Comparison of ENCODE assay signal across 1 cellular context in the genomic region with DNA sequence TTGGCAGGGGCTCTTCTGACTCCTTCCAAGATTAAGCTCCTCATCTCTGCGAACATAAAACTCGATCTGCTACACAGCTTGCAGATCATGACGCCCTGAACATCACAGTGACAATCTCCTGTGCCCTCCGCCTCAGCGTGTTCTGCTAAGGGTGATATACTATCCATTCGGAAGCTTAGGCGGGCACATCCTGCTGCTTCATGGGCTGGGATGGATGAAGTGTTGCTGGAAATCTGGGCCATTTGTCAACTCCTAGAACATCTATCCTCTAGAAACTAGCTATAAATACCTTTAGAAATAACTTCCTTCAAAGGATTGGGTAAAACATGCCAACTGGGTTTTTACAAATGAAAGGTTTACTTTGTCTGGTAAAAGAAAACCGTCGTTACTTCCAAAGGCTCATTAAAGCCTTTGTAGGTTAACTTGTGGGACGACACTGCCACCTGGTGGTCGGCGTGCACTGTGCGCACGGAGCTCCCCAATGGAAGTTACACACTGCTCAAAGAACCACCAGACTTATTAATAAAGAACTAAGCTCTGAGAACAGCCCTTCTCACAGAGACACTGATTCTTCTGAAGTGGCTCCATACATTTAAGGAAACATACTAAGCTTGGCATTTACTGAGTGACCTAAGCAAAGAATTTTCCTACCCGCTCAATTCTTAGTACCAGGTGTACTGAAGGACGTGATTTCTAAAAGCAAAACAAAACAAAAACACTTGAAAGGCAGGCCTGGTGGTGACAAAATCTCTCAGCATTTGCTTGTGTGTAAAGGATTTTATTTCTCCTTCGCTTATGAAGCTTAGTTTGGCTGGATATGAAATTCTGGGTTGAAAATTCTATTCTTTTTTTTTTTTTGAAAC.
TF ChIP-seq lines count a peak whose summit lies in the region.

No MANE protein-coding gene starts in this region.

TF ChIP-seq in HepG2, 621 proteins besides CTCF, POLR2A, EP300 and RAD21 (continues in another document):
- TF ChIP-seq, protein P1, sequence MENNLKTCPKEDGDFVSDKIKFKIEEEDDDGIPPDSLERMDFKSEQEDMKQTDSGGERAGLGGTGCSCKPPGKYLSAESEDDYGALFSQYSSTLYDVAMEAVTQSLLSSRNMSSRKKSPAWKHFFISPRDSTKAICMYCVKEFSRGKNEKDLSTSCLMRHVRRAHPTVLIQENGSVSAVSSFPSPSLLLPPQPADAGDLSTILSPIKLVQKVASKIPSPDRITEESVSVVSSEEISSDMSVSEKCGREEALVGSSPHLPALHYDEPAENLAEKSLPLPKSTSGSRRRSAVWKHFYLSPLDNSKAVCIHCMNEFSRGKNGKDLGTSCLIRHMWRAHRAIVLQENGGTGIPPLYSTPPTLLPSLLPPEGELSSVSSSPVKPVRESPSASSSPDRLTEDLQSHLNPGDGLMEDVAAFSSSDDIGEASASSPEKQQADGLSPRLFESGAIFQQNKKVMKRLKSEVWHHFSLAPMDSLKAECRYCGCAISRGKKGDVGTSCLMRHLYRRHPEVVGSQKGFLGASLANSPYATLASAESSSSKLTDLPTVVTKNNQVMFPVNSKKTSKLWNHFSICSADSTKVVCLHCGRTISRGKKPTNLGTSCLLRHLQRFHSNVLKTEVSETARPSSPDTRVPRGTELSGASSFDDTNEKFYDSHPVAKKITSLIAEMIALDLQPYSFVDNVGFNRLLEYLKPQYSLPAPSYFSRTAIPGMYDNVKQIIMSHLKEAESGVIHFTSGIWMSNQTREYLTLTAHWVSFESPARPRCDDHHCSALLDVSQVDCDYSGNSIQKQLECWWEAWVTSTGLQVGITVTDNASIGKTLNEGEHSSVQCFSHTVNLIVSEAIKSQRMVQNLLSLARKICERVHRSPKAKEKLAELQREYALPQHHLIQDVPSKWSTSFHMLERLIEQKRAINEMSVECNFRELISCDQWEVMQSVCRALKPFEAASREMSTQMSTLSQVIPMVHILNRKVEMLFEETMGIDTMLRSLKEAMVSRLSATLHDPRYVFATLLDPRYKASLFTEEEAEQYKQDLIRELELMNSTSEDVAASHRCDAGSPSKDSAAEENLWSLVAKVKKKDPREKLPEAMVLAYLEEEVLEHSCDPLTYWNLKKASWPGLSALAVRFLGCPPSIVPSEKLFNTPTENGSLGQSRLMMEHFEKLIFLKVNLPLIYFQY (CRISPR knock-in tag; IDR thresholded peaks at IDR 0.05; ENCODE audit: borderline replicate concordance) = no peak
- TF ChIP-seq SMARCC2 (IDR thresholded peaks at IDR 0.05) (no peak), ZNF230 (CRISPR knock-in tag; IDR thresholded peaks at IDR 0.05) (no peak), ZNF331 (CRISPR knock-in tag; IDR thresholded peaks at IDR 0.05) (no peak), HNF4G (IDR thresholded peaks at IDR 0.05; ENCODE audit: borderline replicate concordance, low read depth, low read length) (no peak), HNF4G (CRISPR knock-in tag; IDR thresholded peaks at IDR 0.05; ENCODE audit: borderline replicate concordance, low read depth) (no peak), ZNF253 (CRISPR knock-in tag; IDR thresholded peaks at IDR 0.05; ENCODE audit: borderline replicate concordance) (no peak), TSC22D2 (CRISPR knock-in tag; IDR thresholded peaks at IDR 0.05; ENCODE audit: borderline replicate concordance) (no peak), CBX2 (IDR thresholded peaks at IDR 0.05; ENCODE audit: low read depth, low read length) (no peak), CBX2 (CRISPR knock-in tag; IDR thresholded peaks at IDR 0.05; ENCODE audit: low read depth) (no peak), IRF2 (CRISPR knock-in tag; IDR thresholded peaks at IDR 0.05) (0 out of 2 replicates have a peak, but pooled peaks have one; percentile 18), KAT8 (CRISPR knock-in tag; IDR thresholded peaks at IDR 0.05) (no peak), RFX5 (IDR thresholded peaks at IDR 0.05; ENCODE audit: low read depth, low read length) (no peak), KAT7 (CRISPR knock-in tag; IDR thresholded peaks at IDR 0.05; ENCODE audit: borderline replicate concordance) (no peak), KDM5A (IDR thresholded peaks at IDR 0.05; ENCODE audit: borderline replicate concordance, low read length) (no peak), ASH2L (IDR thresholded peaks at IDR 0.05; ENCODE audit: insufficient read length, low read depth, low read length) (peak; percentile 31), ZNF550 (CRISPR knock-in tag; IDR thresholded peaks at IDR 0.05; ENCODE audit: borderline replicate concordance) (no peak), TRIM24 (CRISPR knock-in tag; IDR thresholded peaks at IDR 0.05) (no peak)
- TF ChIP-seq, protein P2, sequence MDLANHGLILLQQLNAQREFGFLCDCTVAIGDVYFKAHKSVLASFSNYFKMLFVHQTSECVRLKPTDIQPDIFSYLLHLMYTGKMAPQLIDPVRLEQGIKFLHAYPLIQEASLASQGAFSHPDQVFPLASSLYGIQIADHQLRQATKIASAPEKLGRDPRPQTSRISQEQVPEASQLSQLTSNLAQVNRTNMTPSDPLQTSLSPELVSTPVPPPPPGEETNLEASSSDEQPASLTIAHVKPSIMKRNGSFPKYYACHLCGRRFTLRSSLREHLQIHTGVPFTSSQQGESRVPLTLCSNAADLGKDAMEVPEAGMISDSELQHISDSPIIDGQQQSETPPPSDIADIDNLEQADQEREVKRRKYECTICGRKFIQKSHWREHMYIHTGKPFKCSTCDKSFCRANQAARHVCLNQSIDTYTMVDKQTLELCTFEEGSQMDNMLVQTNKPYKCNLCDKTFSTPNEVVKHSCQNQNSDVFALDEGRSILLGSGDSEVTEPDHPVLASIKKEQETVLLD (CRISPR knock-in tag; IDR thresholded peaks at IDR 0.05; ENCODE audit: low read depth) = no peak
- TF ChIP-seq, protein P3, sequence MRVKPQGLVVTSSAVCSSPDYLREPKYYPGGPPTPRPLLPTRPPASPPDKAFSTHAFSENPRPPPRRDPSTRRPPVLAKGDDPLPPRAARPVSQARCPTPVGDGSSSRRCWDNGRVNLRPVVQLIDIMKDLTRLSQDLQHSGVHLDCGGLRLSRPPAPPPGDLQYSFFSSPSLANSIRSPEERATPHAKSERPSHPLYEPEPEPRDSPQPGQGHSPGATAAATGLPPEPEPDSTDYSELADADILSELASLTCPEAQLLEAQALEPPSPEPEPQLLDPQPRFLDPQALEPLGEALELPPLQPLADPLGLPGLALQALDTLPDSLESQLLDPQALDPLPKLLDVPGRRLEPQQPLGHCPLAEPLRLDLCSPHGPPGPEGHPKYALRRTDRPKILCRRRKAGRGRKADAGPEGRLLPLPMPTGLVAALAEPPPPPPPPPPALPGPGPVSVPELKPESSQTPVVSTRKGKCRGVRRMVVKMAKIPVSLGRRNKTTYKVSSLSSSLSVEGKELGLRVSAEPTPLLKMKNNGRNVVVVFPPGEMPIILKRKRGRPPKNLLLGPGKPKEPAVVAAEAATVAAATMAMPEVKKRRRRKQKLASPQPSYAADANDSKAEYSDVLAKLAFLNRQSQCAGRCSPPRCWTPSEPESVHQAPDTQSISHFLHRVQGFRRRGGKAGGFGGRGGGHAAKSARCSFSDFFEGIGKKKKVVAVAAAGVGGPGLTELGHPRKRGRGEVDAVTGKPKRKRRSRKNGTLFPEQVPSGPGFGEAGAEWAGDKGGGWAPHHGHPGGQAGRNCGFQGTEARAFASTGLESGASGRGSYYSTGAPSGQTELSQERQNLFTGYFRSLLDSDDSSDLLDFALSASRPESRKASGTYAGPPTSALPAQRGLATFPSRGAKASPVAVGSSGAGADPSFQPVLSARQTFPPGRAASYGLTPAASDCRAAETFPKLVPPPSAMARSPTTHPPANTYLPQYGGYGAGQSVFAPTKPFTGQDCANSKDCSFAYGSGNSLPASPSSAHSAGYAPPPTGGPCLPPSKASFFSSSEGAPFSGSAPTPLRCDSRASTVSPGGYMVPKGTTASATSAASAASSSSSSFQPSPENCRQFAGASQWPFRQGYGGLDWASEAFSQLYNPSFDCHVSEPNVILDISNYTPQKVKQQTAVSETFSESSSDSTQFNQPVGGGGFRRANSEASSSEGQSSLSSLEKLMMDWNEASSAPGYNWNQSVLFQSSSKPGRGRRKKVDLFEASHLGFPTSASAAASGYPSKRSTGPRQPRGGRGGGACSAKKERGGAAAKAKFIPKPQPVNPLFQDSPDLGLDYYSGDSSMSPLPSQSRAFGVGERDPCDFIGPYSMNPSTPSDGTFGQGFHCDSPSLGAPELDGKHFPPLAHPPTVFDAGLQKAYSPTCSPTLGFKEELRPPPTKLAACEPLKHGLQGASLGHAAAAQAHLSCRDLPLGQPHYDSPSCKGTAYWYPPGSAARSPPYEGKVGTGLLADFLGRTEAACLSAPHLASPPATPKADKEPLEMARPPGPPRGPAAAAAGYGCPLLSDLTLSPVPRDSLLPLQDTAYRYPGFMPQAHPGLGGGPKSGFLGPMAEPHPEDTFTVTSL (CRISPR knock-in tag; IDR thresholded peaks at IDR 0.05; ENCODE audit: borderline replicate concordance) = no peak
- TF ChIP-seq, protein P4, sequence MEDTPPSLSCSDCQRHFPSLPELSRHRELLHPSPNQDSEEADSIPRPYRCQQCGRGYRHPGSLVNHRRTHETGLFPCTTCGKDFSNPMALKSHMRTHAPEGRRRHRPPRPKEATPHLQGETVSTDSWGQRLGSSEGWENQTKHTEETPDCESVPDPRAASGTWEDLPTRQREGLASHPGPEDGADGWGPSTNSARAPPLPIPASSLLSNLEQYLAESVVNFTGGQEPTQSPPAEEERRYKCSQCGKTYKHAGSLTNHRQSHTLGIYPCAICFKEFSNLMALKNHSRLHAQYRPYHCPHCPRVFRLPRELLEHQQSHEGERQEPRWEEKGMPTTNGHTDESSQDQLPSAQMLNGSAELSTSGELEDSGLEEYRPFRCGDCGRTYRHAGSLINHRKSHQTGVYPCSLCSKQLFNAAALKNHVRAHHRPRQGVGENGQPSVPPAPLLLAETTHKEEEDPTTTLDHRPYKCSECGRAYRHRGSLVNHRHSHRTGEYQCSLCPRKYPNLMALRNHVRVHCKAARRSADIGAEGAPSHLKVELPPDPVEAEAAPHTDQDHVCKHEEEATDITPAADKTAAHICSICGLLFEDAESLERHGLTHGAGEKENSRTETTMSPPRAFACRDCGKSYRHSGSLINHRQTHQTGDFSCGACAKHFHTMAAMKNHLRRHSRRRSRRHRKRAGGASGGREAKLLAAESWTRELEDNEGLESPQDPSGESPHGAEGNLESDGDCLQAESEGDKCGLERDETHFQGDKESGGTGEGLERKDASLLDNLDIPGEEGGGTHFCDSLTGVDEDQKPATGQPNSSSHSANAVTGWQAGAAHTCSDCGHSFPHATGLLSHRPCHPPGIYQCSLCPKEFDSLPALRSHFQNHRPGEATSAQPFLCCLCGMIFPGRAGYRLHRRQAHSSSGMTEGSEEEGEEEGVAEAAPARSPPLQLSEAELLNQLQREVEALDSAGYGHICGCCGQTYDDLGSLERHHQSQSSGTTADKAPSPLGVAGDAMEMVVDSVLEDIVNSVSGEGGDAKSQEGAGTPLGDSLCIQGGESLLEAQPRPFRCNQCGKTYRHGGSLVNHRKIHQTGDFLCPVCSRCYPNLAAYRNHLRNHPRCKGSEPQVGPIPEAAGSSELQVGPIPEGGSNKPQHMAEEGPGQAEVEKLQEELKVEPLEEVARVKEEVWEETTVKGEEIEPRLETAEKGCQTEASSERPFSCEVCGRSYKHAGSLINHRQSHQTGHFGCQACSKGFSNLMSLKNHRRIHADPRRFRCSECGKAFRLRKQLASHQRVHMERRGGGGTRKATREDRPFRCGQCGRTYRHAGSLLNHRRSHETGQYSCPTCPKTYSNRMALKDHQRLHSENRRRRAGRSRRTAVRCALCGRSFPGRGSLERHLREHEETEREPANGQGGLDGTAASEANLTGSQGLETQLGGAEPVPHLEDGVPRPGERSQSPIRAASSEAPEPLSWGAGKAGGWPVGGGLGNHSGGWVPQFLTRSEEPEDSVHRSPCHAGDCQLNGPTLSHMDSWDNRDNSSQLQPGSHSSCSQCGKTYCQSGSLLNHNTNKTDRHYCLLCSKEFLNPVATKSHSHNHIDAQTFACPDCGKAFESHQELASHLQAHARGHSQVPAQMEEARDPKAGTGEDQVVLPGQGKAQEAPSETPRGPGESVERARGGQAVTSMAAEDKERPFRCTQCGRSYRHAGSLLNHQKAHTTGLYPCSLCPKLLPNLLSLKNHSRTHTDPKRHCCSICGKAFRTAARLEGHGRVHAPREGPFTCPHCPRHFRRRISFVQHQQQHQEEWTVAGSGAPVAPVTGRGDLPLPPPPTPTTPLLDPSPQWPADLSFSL (CRISPR knock-in tag; IDR thresholded peaks at IDR 0.05) = no peak
- TF ChIP-seq, protein P5, sequence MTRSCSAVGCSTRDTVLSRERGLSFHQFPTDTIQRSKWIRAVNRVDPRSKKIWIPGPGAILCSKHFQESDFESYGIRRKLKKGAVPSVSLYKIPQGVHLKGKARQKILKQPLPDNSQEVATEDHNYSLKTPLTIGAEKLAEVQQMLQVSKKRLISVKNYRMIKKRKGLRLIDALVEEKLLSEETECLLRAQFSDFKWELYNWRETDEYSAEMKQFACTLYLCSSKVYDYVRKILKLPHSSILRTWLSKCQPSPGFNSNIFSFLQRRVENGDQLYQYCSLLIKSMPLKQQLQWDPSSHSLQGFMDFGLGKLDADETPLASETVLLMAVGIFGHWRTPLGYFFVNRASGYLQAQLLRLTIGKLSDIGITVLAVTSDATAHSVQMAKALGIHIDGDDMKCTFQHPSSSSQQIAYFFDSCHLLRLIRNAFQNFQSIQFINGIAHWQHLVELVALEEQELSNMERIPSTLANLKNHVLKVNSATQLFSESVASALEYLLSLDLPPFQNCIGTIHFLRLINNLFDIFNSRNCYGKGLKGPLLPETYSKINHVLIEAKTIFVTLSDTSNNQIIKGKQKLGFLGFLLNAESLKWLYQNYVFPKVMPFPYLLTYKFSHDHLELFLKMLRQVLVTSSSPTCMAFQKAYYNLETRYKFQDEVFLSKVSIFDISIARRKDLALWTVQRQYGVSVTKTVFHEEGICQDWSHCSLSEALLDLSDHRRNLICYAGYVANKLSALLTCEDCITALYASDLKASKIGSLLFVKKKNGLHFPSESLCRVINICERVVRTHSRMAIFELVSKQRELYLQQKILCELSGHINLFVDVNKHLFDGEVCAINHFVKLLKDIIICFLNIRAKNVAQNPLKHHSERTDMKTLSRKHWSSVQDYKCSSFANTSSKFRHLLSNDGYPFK (CRISPR knock-in tag; IDR thresholded peaks at IDR 0.05; ENCODE audit: borderline replicate concordance) = no peak
